16 cellular contexts compared by ENCODE assay signal in genomic region chr15:100909582-100909981, GRCh38. TPM values are rescaled to one million over a fixed set of nuclear protein-coding genes. Genes with fewer than 3 reads are reported as not detected.
A peak's percentile ranks its signal among the peaks of the same experiment; 100 is the strongest.
DNase-seq lines count a peak whose midpoint lies in the region; ATAC-seq and TF ChIP-seq lines count a peak whose summit lies in the region.
"Had no signal": no experiment of that assay in that cellular context is flagged by ENCODE, and none has a peak within 500 bp of the region (broad histone marks: within the 10 kb centered on the region; RNA-seq: fewer than 3 reads in every experiment).

No MANE protein-coding gene starts in this region.

- no peak overlapping the region for H3K4me3 Mint-ChIP-seq in endodermal cell
- H3K4me3 Mint-ChIP-seq: CD4-positive, CD25-positive, alpha-beta regulatory T cell; IgD-negative memory B cell had no signal

- no peak overlapping the region for H3K27ac Mint-ChIP-seq in endodermal cell
- H3K27ac Mint-ChIP-seq: CD4-positive, CD25-positive, alpha-beta regulatory T cell; IgD-negative memory B cell had no signal

- H3K4me1 ChIP-seq in left ventricle myocardium inferior (no peaks in the 10 kb centered on the region), endodermal cell (ENCODE audit: control insufficient read depth, insufficient read depth, low read length) (no peaks in the 10 kb centered on the region), prostate gland (replicated peaks) (peaks cover 21% of the 10 kb centered on the region)
- H3K4me1 ChIP-seq: BLaER1 had no signal

- H3K27me3 Mint-ChIP-seq in endodermal cell (ENCODE audit: insufficient read depth): no peaks in the 10 kb centered on the region

- peaks cover 51% of the 10 kb centered on the region for H3K27me3 ChIP-seq in left ventricle myocardium inferior (ENCODE audit: low read depth)
- no peaks in the 10 kb centered on the region for H3K27me3 ChIP-seq in endodermal cell (ENCODE audit: control insufficient read depth, insufficient read depth, low read length, poor library complexity, severe bottlenecking)
- H3K27me3 ChIP-seq in prostate gland (replicated peaks; ENCODE audit: insufficient read depth): no peaks in the 10 kb centered on the region

- peaks cover 12% of the 10 kb centered on the region for H3K9me3 ChIP-seq in left ventricle myocardium inferior (replicated peaks)
- peaks cover 12% of the 10 kb centered on the region for H3K9me3 ChIP-seq in endodermal cell (ENCODE audit: control insufficient read depth, low read length)
- H3K9me3 ChIP-seq in prostate gland: no peaks in the 10 kb centered on the region
- H3K9me3 ChIP-seq: BLaER1 had no signal

- H3K36me3 Mint-ChIP-seq in endodermal cell (ENCODE audit: low read depth): peaks cover 14% of the 10 kb centered on the region
- H3K36me3 Mint-ChIP-seq: CD4-positive, CD25-positive, alpha-beta regulatory T cell had no signal

- intact Hi-C loops in Right ventricle myocardium superior (cut with DNase I): no loop called here
- intact Hi-C loops in left ventricle myocardium inferior (cut with micrococcal nuclease): no loop called here
- intact Hi-C loops in prostate gland (cut with DNase I): no loop called here

- no peak overlapping the region for H3K4me3 ChIP-seq in left ventricle myocardium inferior
- no peak overlapping the region for H3K4me3 ChIP-seq in endodermal cell (ENCODE audit: low read length)
- no peak overlapping the region for H3K4me3 ChIP-seq in prostate gland
- H3K4me3 ChIP-seq: BLaER1, GM12878, GM23248 had no signal

- TF ChIP-seq CTCF in left ventricle myocardium inferior (IDR thresholded peaks at IDR 0.05; ENCODE audit: borderline replicate concordance) (no peak), endodermal cell (conservative IDR thresholded peaks at IDR 0.05) (no peak), prostate gland (IDR thresholded peaks at IDR 0.05) (no peak)

- no peak for DNase-seq in Right ventricle myocardium superior
- no peak for DNase-seq in left ventricle myocardium inferior
- DNase-seq in endodermal cell: peak; percentile 28
- DNase-seq in prostate gland (ENCODE audit: low spot score): peak; percentile 66
- no peak for DNase-seq in C1 segment of cervical spinal cord (lab: John Stamatoyannopoulos, UW)
- DNase-seq in middle frontal gyrus (ENCODE audit: extremely low spot score, low spot score): no peak
- DNase-seq: AML-193; CD4-positive, CD25-positive, alpha-beta regulatory T cell; DMS79; GM23248 had no signal

- 87 to 92% methylated on average over 2 to 4 of the region's 4 CpGs for WGBS in endodermal cell (ENCODE audit: insufficient coverage in 1 of 2, insufficient read length in 1 of 2), 2 experiments
- WGBS in prostate gland: 45% methylated on average over 4 of the region's 4 CpGs

- no peaks in the 10 kb centered on the region for H3K4me1 Mint-ChIP-seq in endodermal cell
- H3K4me1 Mint-ChIP-seq: CD4-positive, CD25-positive, alpha-beta regulatory T cell; IgD-negative memory B cell had no signal

- ATAC-seq in Right ventricle myocardium superior (ENCODE audit: poor library complexity): peak; percentile 36
- no peak for ATAC-seq in HG02970 (IDR thresholded peaks at IDR 0.05; ENCODE audit: low FRiP score, unreplicated experiment)
- ATAC-seq: GM12878 had no signal

- no peak overlapping the region for H3K9ac ChIP-seq in endodermal cell (ENCODE audit: extremely low read depth, low read length, poor library complexity, severe bottlenecking)
- H3K9ac ChIP-seq: BLaER1, GM23248 had no signal

- TF ChIP-seq POLR2A in prostate gland (IDR thresholded peaks at IDR 0.05): no peak

- peaks cover 6% of the 10 kb centered on the region for H3K9me3 Mint-ChIP-seq in endodermal cell
- H3K9me3 Mint-ChIP-seq: IgD-negative memory B cell had no signal

- H3K36me3 ChIP-seq in left ventricle myocardium inferior (no peaks in the 10 kb centered on the region), endodermal cell (ENCODE audit: control insufficient read depth, insufficient read depth, low read length) (peaks cover 27% of the 10 kb centered on the region), prostate gland (no peaks in the 10 kb centered on the region)
- H3K36me3 ChIP-seq: BLaER1 had no signal

- H3K27ac ChIP-seq in left ventricle myocardium inferior (replicated peaks) (no peak overlapping the region), endodermal cell (ENCODE audit: low read depth, low read length) (no peak overlapping the region), prostate gland (peak overlapping the region; percentile 49 to 70)
- H3K27ac ChIP-seq: 22Rv1, BLaER1, GM23248 had no signal

RNA-seq across cellular contexts. Expression of gene LRRK1, which starts 9.6 kb away (rescaled TPM):
- total RNA-seq in Right ventricle myocardium superior: 3.0 TPM
- 3.0 TPM for total RNA-seq in left ventricle myocardium inferior
- total RNA-seq in endodermal cell: 1 to 10 TPM; 2.7 to 5.1 TPM
- polyA plus RNA-seq in endodermal cell (2013, experiment 1 of 2): 0.36 TPM
- polyA plus RNA-seq in endodermal cell (2013, experiment 2 of 2): 0.37 TPM
- total RNA-seq in prostate gland: 10 to 100 TPM; 18.6 to 20.3 TPM
- total RNA-seq: G401 had no signal

RNA-seq across cellular contexts. Expression of gene ALDH1A3, which starts 30.0 kb away (rescaled TPM):
- 2.9 TPM for total RNA-seq in Right ventricle myocardium superior
- 2.9 TPM for total RNA-seq in left ventricle myocardium inferior
- total RNA-seq in endodermal cell: 1 to 10 TPM; 6.9 to 7.3 TPM
- 2.3 TPM for polyA plus RNA-seq in endodermal cell (2013, experiment 1 of 2)
- 3.1 TPM for polyA plus RNA-seq in endodermal cell (2013, experiment 2 of 2)
- 100 to 1,000 TPM; 240 to 347 TPM for total RNA-seq in prostate gland
- total RNA-seq: CD4-positive, CD25-positive, alpha-beta regulatory T cell; G401 had no signal
- polyA plus RNA-seq: CD4-positive, CD25-positive, alpha-beta regulatory T cell; IgD-negative memory B cell had no signal

Comparison
In these comparisons a context has a peak if more than half of its experiments do, and no peak if none do; other contexts are left out.
1. DNase-seq: peak in endodermal cell (single experiment) and prostate gland (single experiment); none in Right ventricle myocardium superior (single experiment), left ventricle myocardium inferior (single experiment), C1 segment of cervical spinal cord (0 of 14) and middle frontal gyrus (single experiment).
2. H3K27ac ChIP-seq: peak in prostate gland (2 of 2); none in left ventricle myocardium inferior (single experiment) and endodermal cell (single experiment).
3. RNA of gene ALDH1A3, which starts 30.0 kb away (total RNA-seq): 240 to 347 TPM in prostate gland; 6.9 to 7.3 TPM in endodermal cell, 2.9 TPM in left ventricle myocardium inferior (single experiment) and 2.9 TPM in Right ventricle myocardium superior (single experiment); every median in the first group is over 10 times any median in the second.